Comparison of ENCODE assay signal across 18 cellular contexts in genomic region chr5:106380736-106381135, GRCh38.
A peak's percentile ranks its signal among the peaks of the same experiment; 100 is the strongest.
DNase-seq lines count a peak whose midpoint lies in the region; ATAC-seq and TF ChIP-seq lines count a peak whose summit lies in the region.
"Had no signal": no experiment of that assay in that cellular context is flagged by ENCODE, and none has a peak within 500 bp of the region (broad histone marks: within the 10 kb centered on the region; RNA-seq: fewer than 3 reads in every experiment).

No MANE protein-coding gene starts in this region.

- H3K27me3 ChIP-seq in H9 (ENCODE audit: insufficient read depth, low read length), result no peaks in the 10 kb centered on the region
- no peaks in the 10 kb centered on the region for H3K27me3 ChIP-seq in fibroblast of lung (ENCODE audit: control insufficient read depth, insufficient read depth, low read length)
- no peaks in the 10 kb centered on the region for H3K27me3 ChIP-seq in gastrocnemius medialis

- DNase-seq in H9 (no peak), fibroblast of lung (ENCODE audit: low read depth in 2 of 2) (peak; percentile 55 to 85), renal cortical epithelial cell (ENCODE audit: low read depth) (peak; percentile 23), gastrocnemius medialis (no peak), endothelial cell (ENCODE audit: low spot score) (no peak), NCI-H510A (lab: John Stamatoyannopoulos, UW) (no peak)
- DNase-seq: activated CD4-positive, alpha-beta T cell treated with anti-CD3 and anti-CD28 coated beads for 1 hour; cerebellar nuclear complex; DND-41; erythroblast; naive B cell; NCI-H1930; stimulated activated CD4-positive, alpha-beta T cell treated with anti-CD3 and anti-CD28 coated beads, Interleukin-15, amount 100 ng/mL, for 24 hours had no signal

- intact Hi-C loops in gastrocnemius medialis (cut with DNase I; ENCODE audit: low total_unique reads), result no loop called here

- H3K14ac ChIP-seq in H9 (ENCODE audit: insufficient read depth, low read length), result no peak overlapping the region

- H4K5ac ChIP-seq in H9 (ENCODE audit: insufficient read length, low read depth, low read length), result no peak overlapping the region

- H2AK5ac ChIP-seq in H9 (ENCODE audit: insufficient read length, low read length), result no peak overlapping the region

- H4K20me1 ChIP-seq in H9 (ENCODE audit: control insufficient read depth, insufficient read depth, insufficient read length) (no peaks in the 10 kb centered on the region), fibroblast of lung (ENCODE audit: control insufficient read depth, extremely low read depth, insufficient read depth, low read length) (no peaks in the 10 kb centered on the region)

- no peaks in the 10 kb centered on the region for H3K9me3 Mint-ChIP-seq in H9
- no peaks in the 10 kb centered on the region for H3K9me3 Mint-ChIP-seq in endothelial cell (ENCODE audit: unreplicated experiment)

- no peak overlapping the region for H2BK15ac ChIP-seq in H9 (ENCODE audit: low read depth, low read length)

- no peak overlapping the region for H3K9ac ChIP-seq in H9 (ENCODE audit: extremely low read depth, insufficient read length, low read length)
- no peak overlapping the region for H3K9ac ChIP-seq in fibroblast of lung (ENCODE audit: insufficient read depth, low read length)
- H3K9ac ChIP-seq: KMS-11 had no signal

- H3K4me3 Mint-ChIP-seq in H9 (no peak overlapping the region), endothelial cell (ENCODE audit: unreplicated experiment) (no peak overlapping the region)
- H3K4me3 Mint-ChIP-seq: naive B cell had no signal

- peak; percentile 70 for ATAC-seq in SK-N-SH treated with all-trans-retinoic acid at 6 μM for 48 hours
- ATAC-seq in gastrocnemius medialis, result no peak
- no peak for ATAC-seq in GM18909 (IDR thresholded peaks at IDR 0.05; ENCODE audit: poor library complexity, unreplicated experiment)
- ATAC-seq: activated naive CD4-positive, alpha-beta T cell treated with anti-CD3 and anti-CD28 coated beads, Interleukin-2, amount 50 U/mL, for 72 hours had no signal

- H3K4me2 ChIP-seq in H9 (ENCODE audit: insufficient read depth, insufficient read length, low read length) (no peak overlapping the region), fibroblast of lung (ENCODE audit: extremely low read depth, insufficient read depth, low read length) (no peak overlapping the region)
- H3K4me2 ChIP-seq: KMS-11 had no signal

- no peak overlapping the region for H3T11ph ChIP-seq in H9 (ENCODE audit: low read length)

- TF ChIP-seq CTCF in H9 (conservative IDR thresholded peaks at IDR 0.05) (no peak), fibroblast of lung (conservative IDR thresholded peaks at IDR 0.05 in 1 of 2, IDR thresholded peaks at IDR 0.05 in 1 of 2; ENCODE audit: low read depth in 1 of 2, low read length in 2 of 2) (no peak), gastrocnemius medialis (IDR thresholded peaks at IDR 0.05 in 4 of 5, conservative IDR thresholded peaks at IDR 0.05 in 1 of 5) (no peak), endothelial cell (IDR thresholded peaks at IDR 0.05; ENCODE audit: unreplicated experiment) (no peak)

- no peak for TF ChIP-seq POLR2A in gastrocnemius medialis (IDR thresholded peaks at IDR 0.05)

- H2BK20ac ChIP-seq in H9 (ENCODE audit: low read depth, low read length, poor library complexity, severe bottlenecking), result no peak overlapping the region

- H3K36me3 Mint-ChIP-seq in H9 (ENCODE audit: insufficient read depth in 1 of 3, low read depth in 3 of 3) (no peaks in the 10 kb centered on the region), endothelial cell (ENCODE audit: low read depth, unreplicated experiment) (no peaks in the 10 kb centered on the region)
- H3K36me3 Mint-ChIP-seq: activated naive CD4-positive, alpha-beta T cell treated with anti-CD3 and anti-CD28 coated beads, Interleukin-2, amount 50 U/mL, for 72 hours; naive B cell had no signal

- WGBS in H9 (ENCODE audit: extremely low coverage, insufficient read length, low lambda C conversion rate), result no CpG with 5 or more reads among the region's 1 CpG

- H2AFZ ChIP-seq in H9 (ENCODE audit: low read length) (no peak overlapping the region), fibroblast of lung (ENCODE audit: low read length) (no peak overlapping the region)

- H3K27ac Mint-ChIP-seq in H9, result peak overlapping the region in 2 of 3 experiments; percentile 7 to 32; a peak in 4 of 7 replicates
- H3K27ac Mint-ChIP-seq in endothelial cell (ENCODE audit: unreplicated experiment), result no peak overlapping the region
- H3K27ac Mint-ChIP-seq: activated naive CD4-positive, alpha-beta T cell treated with anti-CD3 and anti-CD28 coated beads, Interleukin-2, amount 50 U/mL, for 72 hours; naive B cell had no signal

- no peaks in the 10 kb centered on the region for H3K79me1 ChIP-seq in H9 (ENCODE audit: insufficient read depth, low read depth, low read length, poor library complexity, severe bottlenecking)

- no peak overlapping the region for H3K27ac ChIP-seq in H9 (ENCODE audit: insufficient read length, low read depth, low read length)
- H3K27ac ChIP-seq in fibroblast of lung (ENCODE audit: insufficient read depth, low read length), result no peak overlapping the region
- H3K27ac ChIP-seq in gastrocnemius medialis, result no peak overlapping the region
- H3K27ac ChIP-seq: C4-2B, KMS-11 had no signal

- H2BK12ac ChIP-seq in H9 (ENCODE audit: insufficient read length, low read depth, low read length), result no peak overlapping the region

- no peak overlapping the region for H4K91ac ChIP-seq in H9 (ENCODE audit: insufficient read length, low read depth, low read length)

- peaks cover 8 to 9% of the 10 kb centered on the region in 2 experiments; a peak in 3 of 4 replicates for H3K4me1 Mint-ChIP-seq in H9
- H3K4me1 Mint-ChIP-seq in endothelial cell (ENCODE audit: unreplicated experiment), result peaks cover 2% of the 10 kb centered on the region
- H3K4me1 Mint-ChIP-seq: naive B cell had no signal

- H3K23ac ChIP-seq in H9 (ENCODE audit: insufficient read length, low read depth, low read length), result no peak overlapping the region

- H2BK120ac ChIP-seq in H9 (ENCODE audit: low read depth, low read length, poor library complexity, severe bottlenecking), result no peak overlapping the region

- H3K4me3 ChIP-seq in fibroblast of lung (replicated peaks in 1 of 4; ENCODE audit: control extremely low read depth in 1 of 4, insufficient read depth in 1 of 4, low read depth in 3 of 4, low read length in 4 of 4) (no peak overlapping the region), gastrocnemius medialis (no peak overlapping the region)

- H3K9me3 ChIP-seq in H9 (ENCODE audit: control insufficient read depth, low read depth, low read length), result no peaks in the 10 kb centered on the region
- H3K9me3 ChIP-seq in fibroblast of lung (ENCODE audit: control insufficient read depth, insufficient read depth, low read depth, low read length), result no peaks in the 10 kb centered on the region
- no peaks in the 10 kb centered on the region for H3K9me3 ChIP-seq in gastrocnemius medialis

- no peaks in the 10 kb centered on the region for H3K23me2 ChIP-seq in H9 (ENCODE audit: insufficient read length, low read depth, low read length, poor library complexity, severe bottlenecking)

- H3K79me2 ChIP-seq in H9 (ENCODE audit: insufficient read depth, low read length) (no peaks in the 10 kb centered on the region), fibroblast of lung (ENCODE audit: control insufficient read depth, insufficient read depth, low read length) (no peaks in the 10 kb centered on the region)

- no peaks in the 10 kb centered on the region for H3K36me3 ChIP-seq in fibroblast of lung (ENCODE audit: control insufficient read depth, insufficient read depth, low read length)
- no peaks in the 10 kb centered on the region for H3K36me3 ChIP-seq in gastrocnemius medialis

- no peak overlapping the region for H3K4ac ChIP-seq in H9 (ENCODE audit: low read depth, low read length)

- H3K18ac ChIP-seq in H9 (ENCODE audit: insufficient read length, low read depth, low read length), result no peak overlapping the region

- no peaks in the 10 kb centered on the region for H3K27me3 Mint-ChIP-seq in H9 (ENCODE audit: low read depth)
- H3K27me3 Mint-ChIP-seq in endothelial cell (ENCODE audit: unreplicated experiment), result no peaks in the 10 kb centered on the region
- H3K27me3 Mint-ChIP-seq: naive B cell had no signal

- H2BK5ac ChIP-seq in H9 (ENCODE audit: insufficient read length, low read length), result no peak overlapping the region

- in situ Hi-C loops in gastrocnemius medialis (cut with MboI; ENCODE audit: low sequenced_read_pairs in 4 of 4), result no loop called here

- no peak overlapping the region for H4K8ac ChIP-seq in H9 (replicated peaks; ENCODE audit: insufficient read length, low read depth, low read length)

- H3K4me1 ChIP-seq in H9 (ENCODE audit: insufficient read depth, low read length), result no peaks in the 10 kb centered on the region
- no peaks in the 10 kb centered on the region for H3K4me1 ChIP-seq in fibroblast of lung (ENCODE audit: control insufficient read depth, extremely low read depth, insufficient read depth, low read length)
- H3K4me1 ChIP-seq in gastrocnemius medialis, result no peaks in the 10 kb centered on the region

- H3K56ac ChIP-seq in H9 (ENCODE audit: insufficient read length, low read depth, low read length), result no peak overlapping the region

TF ChIP-seq in SK-N-SH treated with all-trans-retinoic acid at 6 μM for 48 hours, 23 proteins besides CTCF, POLR2A, EP300 and RAD21 (continues in another document):
- no peak for TF ChIP-seq TCF4 (CRISPR knock-in tag; IDR thresholded peaks at IDR 0.05; ENCODE audit: borderline replicate concordance)
- no peak for TF ChIP-seq ZFP30 (CRISPR knock-in tag; IDR thresholded peaks at IDR 0.05)
- no peak for TF ChIP-seq GLIS3 (CRISPR knock-in tag; IDR thresholded peaks at IDR 0.05)
- TF ChIP-seq SNAI2 (CRISPR knock-in tag; IDR thresholded peaks at IDR 0.05), result no peak
- TF ChIP-seq ZNF565 (CRISPR knock-in tag; conservative IDR thresholded peaks at IDR 0.05; ENCODE audit: low read depth), result no peak
- no peak for TF ChIP-seq TOX (CRISPR knock-in tag; IDR thresholded peaks at IDR 0.05; ENCODE audit: borderline replicate concordance)
- no peak for TF ChIP-seq ZFP3 (CRISPR knock-in tag; IDR thresholded peaks at IDR 0.05)
- TF ChIP-seq POU6F1 (CRISPR knock-in tag; IDR thresholded peaks at IDR 0.05; ENCODE audit: borderline replicate concordance, low read depth), result no peak
- no peak for TF ChIP-seq PPARA (CRISPR knock-in tag; IDR thresholded peaks at IDR 0.05; ENCODE audit: borderline replicate concordance)

Comparison
In these comparisons a context has a peak if more than half of its experiments do, and no peak if none do; other contexts are left out.
1. DNase-seq: peak in fibroblast of lung (2 of 2) and renal cortical epithelial cell (single experiment); none in H9 (single experiment), gastrocnemius medialis (0 of 2), endothelial cell (single experiment) and NCI-H510A (single experiment).